25 cellular contexts compared by ENCODE assay signal in the genomic region with DNA sequence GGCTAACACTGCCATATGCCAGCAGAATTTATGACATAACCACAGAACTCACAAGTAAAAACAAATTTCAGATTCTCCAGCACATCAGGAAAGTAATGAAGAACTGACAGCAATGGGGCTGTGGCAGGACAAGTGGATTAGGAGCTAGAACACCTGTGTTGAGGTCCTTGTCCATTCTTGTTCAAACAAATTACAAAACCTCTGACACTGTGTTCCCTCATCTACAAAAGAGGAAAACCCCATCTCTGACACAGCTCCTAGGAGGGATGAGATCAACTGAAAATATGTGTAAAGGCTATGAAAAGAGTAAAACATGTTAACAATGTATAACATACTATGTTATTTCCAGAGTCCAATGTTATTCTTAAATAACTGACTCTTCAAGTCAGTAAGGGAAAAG. TPM values are rescaled to one million over a fixed set of nuclear protein-coding genes. Genes with fewer than 3 reads are reported as not detected.
DNase-seq lines count a peak whose midpoint lies in the region; ATAC-seq lines count a peak whose summit lies in the region.
"Had no signal": no experiment of that assay in that cellular context is flagged by ENCODE, and none has a peak within 500 bp of the region (broad histone marks: within the 10 kb centered on the region; RNA-seq: fewer than 3 reads in every experiment).

No MANE protein-coding gene starts in this region.

- POLR2A ChIA-PET in T-cell (lab: Charles Lee): interaction anchor here in 1 of 2 donors (0.6 kb wide), 1 partner anchor 32 kb away, joined by 3 read pairs; no protein-coding TSS in a partner anchor

- no peak for ATAC-seq in CD4-positive, CD25-positive, alpha-beta regulatory T cell (ENCODE audit: low read depth in 2 of 2)
- ATAC-seq in T-cell (replicated peaks in 1 of 4) (no peak), left lobe of liver (peak; percentile 82), HG03520 (IDR thresholded peaks at IDR 0.05; ENCODE audit: unreplicated experiment) (no peak)
- ATAC-seq: GM12878, Panc1 had no signal

- H3K4me3 ChIP-seq in CD4-positive, CD25-positive, alpha-beta regulatory T cell (ENCODE audit: low read depth, low read length): no peak overlapping the region
- H3K4me3 ChIP-seq: GM12878 had no signal

- H3K27me3 Mint-ChIP-seq in CD4-positive, CD25-positive, alpha-beta regulatory T cell: no peaks in the 10 kb centered on the region
- H3K27me3 Mint-ChIP-seq in T-cell: no peaks in the 10 kb centered on the region

- no peak overlapping the region for H3K4me3 Mint-ChIP-seq in CD4-positive, CD25-positive, alpha-beta regulatory T cell
- H3K4me3 Mint-ChIP-seq in T-cell: no peak overlapping the region

- H3K27ac Mint-ChIP-seq in CD4-positive, CD25-positive, alpha-beta regulatory T cell: peak overlapping the region; percentile 45 to 70 (median 45)
- H3K27ac Mint-ChIP-seq in T-cell: peak overlapping the region; percentile 89 to 90

- H3K36me3 ChIP-seq in CD4-positive, CD25-positive, alpha-beta regulatory T cell (ENCODE audit: control insufficient read depth, insufficient read depth, low read length): peaks cover 81% of the 10 kb centered on the region

- H3K36me3 Mint-ChIP-seq in CD4-positive, CD25-positive, alpha-beta regulatory T cell: peaks cover 60% of the 10 kb centered on the region
- peaks cover 58% of the 10 kb centered on the region for H3K36me3 Mint-ChIP-seq in T-cell

- peak; percentile 36 for DNase-seq in DMS53 (lab: John Stamatoyannopoulos, UW)
- no peak for DNase-seq in DMS53 treated with DMSO at 0.1 percent for 48 hours (lab: John Stamatoyannopoulos, UW; ENCODE audit: unreplicated experiment)
- no peak for DNase-seq in CD4-positive, CD25-positive, alpha-beta regulatory T cell
- no peak for DNase-seq in T-cell
- DNase-seq in left lobe of liver (ENCODE audit: low spot score): no peak
- DNase-seq in NCI-H2107 treated with DMSO at 0.1 percent for 48 hours (lab: John Stamatoyannopoulos, UW; ENCODE audit: unreplicated experiment): no peak
- no peak for DNase-seq in 8988T
- DNase-seq: AML-193, C1 segment of cervical spinal cord, COR-L47, DND-41, KG1, NCI-H1092 treated with DMSO at 0.1 percent for 48 hours, NCI-H1436 treated with DMSO at 0.1 percent for 48 hours, NCI-H1930, NCI-H2227 treated with DMSO at 0.1 percent for 48 hours, NCI-H510A, SIG-M5 had no signal

- CTCF ChIA-PET in T-cell (lab: Charles Lee): no interaction called here

- H3K4me1 ChIP-seq in CD4-positive, CD25-positive, alpha-beta regulatory T cell (ENCODE audit: control insufficient read depth, insufficient read depth, low read length, poor library complexity, severe bottlenecking): peaks cover 14% of the 10 kb centered on the region

- H3K27me3 ChIP-seq in CD4-positive, CD25-positive, alpha-beta regulatory T cell (ENCODE audit: control insufficient read depth, insufficient read depth, low read length): no peaks in the 10 kb centered on the region

- H3K9me3 Mint-ChIP-seq in CD4-positive, CD25-positive, alpha-beta regulatory T cell: no peaks in the 10 kb centered on the region
- no peaks in the 10 kb centered on the region for H3K9me3 Mint-ChIP-seq in T-cell

- H3K4me1 Mint-ChIP-seq in CD4-positive, CD25-positive, alpha-beta regulatory T cell: peaks cover 9 to 23% (median 15%) of the 10 kb centered on the region in 4 donors
- peaks cover 18 to 27% (median 19%) of the 10 kb centered on the region in 3 donors for H3K4me1 Mint-ChIP-seq in T-cell

- H3K27ac ChIP-seq in CD4-positive, CD25-positive, alpha-beta regulatory T cell (ENCODE audit: insufficient read depth, low read length, poor library complexity, severe bottlenecking): no peak overlapping the region
- H3K27ac ChIP-seq: 22Rv1, HL-60 had no signal

- H3K9me3 ChIP-seq in CD4-positive, CD25-positive, alpha-beta regulatory T cell (ENCODE audit: control insufficient read depth in 2 of 2, low read length in 2 of 2): no peaks in the 10 kb centered on the region

RNA-seq across cellular contexts. Expression of a gene that starts 23.5 kb away (rescaled TPM):
- 24.9 TPM for total RNA-seq in CD4-positive, CD25-positive, alpha-beta regulatory T cell
- 10 to 100 TPM; 13.7 to 21.9 (median 18.2) TPM for polyA plus RNA-seq in CD4-positive, CD25-positive, alpha-beta regulatory T cell
- total RNA-seq in T-cell: 10 to 100 TPM; 23.1 to 34.5 (median 25.0) TPM
- total RNA-seq in left lobe of liver: 10.4 TPM

RNA-seq across cellular contexts. Expression of a gene that starts 23.8 kb away (rescaled TPM):
- 6.2 TPM for total RNA-seq in CD4-positive, CD25-positive, alpha-beta regulatory T cell
- polyA plus RNA-seq in CD4-positive, CD25-positive, alpha-beta regulatory T cell: 10 to 100 TPM; 12.7 to 21.4 (median 14.7) TPM
- 1 to 10 TPM; 8.4 to 9.7 (median 8.9) TPM for total RNA-seq in T-cell
- total RNA-seq in left lobe of liver: 6.1 TPM

RNA-seq across cellular contexts. Expression of a gene that starts 48.3 kb away (rescaled TPM):
- not detected for total RNA-seq in CD4-positive, CD25-positive, alpha-beta regulatory T cell
- not detected for polyA plus RNA-seq in CD4-positive, CD25-positive, alpha-beta regulatory T cell
- total RNA-seq in T-cell: not detected
- total RNA-seq in left lobe of liver: not detected
- total RNA-seq: GM12878, H4, HT-29 had no signal
- polyA plus RNA-seq: GM12878 had no signal

RNA-seq across cellular contexts. Expression of a gene that starts 54.6 kb away (rescaled TPM):
- total RNA-seq in CD4-positive, CD25-positive, alpha-beta regulatory T cell: 0.27 TPM
- not detected for polyA plus RNA-seq in CD4-positive, CD25-positive, alpha-beta regulatory T cell
- total RNA-seq in T-cell (under 1 TPM in 3 of 5 donors, not detected in 2; 0.10 to 0.22 (median 0.19) TPM), left lobe of liver (not detected)
- total RNA-seq: GM12878, H4, HT-29 had no signal
- polyA plus RNA-seq: GM12878 had no signal
